In genomic region chr9:85055506-85056202, GRCh38 we compare ENCODE assay signal across 17 cellular contexts.
DNase-seq lines count a peak whose midpoint lies in the region; ATAC-seq and TF ChIP-seq lines count a peak whose summit lies in the region.
"Had no signal": no experiment of that assay in that cellular context is flagged by ENCODE, and none has a peak within 500 bp of the region (broad histone marks: within the 10 kb centered on the region; RNA-seq: fewer than 3 reads in every experiment).

No MANE protein-coding gene starts in this region.

- no peak overlapping the region for H3K27ac ChIP-seq in breast epithelium
- H3K27ac ChIP-seq: hepatocyte, psoas muscle, SK-N-MC had no signal

- peaks cover 27 to 30% of the 10 kb centered on the region in 2 donors for H3K27me3 Mint-ChIP-seq in natural killer cell treated with Interleukin-12 subunit alpha and Interleukin-12 subunit beta and Interleukin-15 and Interleukin-18, amount 100 ng/mL, for 72 hours
- H3K27me3 Mint-ChIP-seq in type B pancreatic cell: peaks cover 3% of the 10 kb centered on the region

- H3K4me1 Mint-ChIP-seq in natural killer cell treated with Interleukin-12 subunit alpha and Interleukin-12 subunit beta and Interleukin-15 and Interleukin-18, amount 100 ng/mL, for 72 hours (ENCODE audit: low read depth in 2 of 2): no peaks in the 10 kb centered on the region
- peaks cover 9% of the 10 kb centered on the region for H3K4me1 Mint-ChIP-seq in type B pancreatic cell (ENCODE audit: unreplicated experiment)

- no peak for TF ChIP-seq CTCF in breast epithelium (IDR thresholded peaks at IDR 0.05)
- no peak for TF ChIP-seq CTCF in type B pancreatic cell (conservative IDR thresholded peaks at IDR 0.05)

- H3K9me3 Mint-ChIP-seq in natural killer cell treated with Interleukin-12 subunit alpha and Interleukin-12 subunit beta and Interleukin-15 and Interleukin-18, amount 100 ng/mL, for 72 hours: no peaks in the 10 kb centered on the region
- peaks cover 15% of the 10 kb centered on the region for H3K9me3 Mint-ChIP-seq in type B pancreatic cell

- H3K36me3 ChIP-seq in breast epithelium: no peaks in the 10 kb centered on the region

- DNase-seq in natural killer cell treated with Interleukin-12 subunit alpha and Interleukin-12 subunit beta and Interleukin-15 and Interleukin-18, amount 100 ng/mL, for 72 hours (ENCODE audit: low spot score): no peak
- DNase-seq in breast epithelium (ENCODE audit: low spot score in 2 of 2) (no peak), type B pancreatic cell (ENCODE audit: extremely low spot score, unreplicated experiment) (no peak), CD1c-positive myeloid dendritic cell (ENCODE audit: extremely low spot score) (no peak)
- DNase-seq: activated CD8-positive, alpha-beta memory T cell treated with anti-CD3 and anti-CD28 coated beads for 24 hours; activated effector memory CD4-positive, alpha-beta T cell treated with anti-CD3 and anti-CD28 coated beads, Interleukin-2, amount 50 U/mL, for 16 hours; dermis blood vessel endothelial cell; KBM-7; NCI-H1417; NCI-H226; psoas muscle had no signal

- H3K9me3 ChIP-seq in breast epithelium: no peaks in the 10 kb centered on the region
- H3K9me3 ChIP-seq: psoas muscle had no signal

- H3K27me3 ChIP-seq in breast epithelium: no peaks in the 10 kb centered on the region
- H3K27me3 ChIP-seq: hepatocyte had no signal

- ATAC-seq in GM18511 (IDR thresholded peaks at IDR 0.05; ENCODE audit: unreplicated experiment): peak; percentile 76
- ATAC-seq in GM19468 (IDR thresholded peaks at IDR 0.05; ENCODE audit: extremely low read depth, unreplicated experiment): peak; percentile 24
- peak; percentile 65 for ATAC-seq in HG02763 (IDR thresholded peaks at IDR 0.05; ENCODE audit: unreplicated experiment)
- peak; percentile 69 for ATAC-seq in HG03439 (IDR thresholded peaks at IDR 0.05; ENCODE audit: unreplicated experiment)
- no peak for ATAC-seq in natural killer cell treated with Interleukin-12 subunit alpha and Interleukin-12 subunit beta and Interleukin-15 and Interleukin-18, amount 100 ng/mL, for 72 hours
- ATAC-seq: psoas muscle had no signal

- no peaks in the 10 kb centered on the region for H3K4me1 ChIP-seq in breast epithelium
- H3K4me1 ChIP-seq: psoas muscle had no signal

- no peak for TF ChIP-seq POLR2A in breast epithelium (IDR thresholded peaks at IDR 0.05)

- no peak overlapping the region for H3K4me3 Mint-ChIP-seq in natural killer cell treated with Interleukin-12 subunit alpha and Interleukin-12 subunit beta and Interleukin-15 and Interleukin-18, amount 100 ng/mL, for 72 hours
- H3K4me3 Mint-ChIP-seq in type B pancreatic cell: no peak overlapping the region

- intact Hi-C loops in breast epithelium (cut with DNase I; ENCODE audit: low total_unique reads): no loop called here

- H3K4me3 ChIP-seq in breast epithelium: no peak overlapping the region
- H3K4me3 ChIP-seq: hepatocyte, psoas muscle, SK-N-MC had no signal

- H3K27ac Mint-ChIP-seq in natural killer cell treated with Interleukin-12 subunit alpha and Interleukin-12 subunit beta and Interleukin-15 and Interleukin-18, amount 100 ng/mL, for 72 hours: no peak overlapping the region
- H3K27ac Mint-ChIP-seq in type B pancreatic cell: no peak overlapping the region

- H3K36me3 Mint-ChIP-seq in natural killer cell treated with Interleukin-12 subunit alpha and Interleukin-12 subunit beta and Interleukin-15 and Interleukin-18, amount 100 ng/mL, for 72 hours: no peaks in the 10 kb centered on the region
- no peaks in the 10 kb centered on the region for H3K36me3 Mint-ChIP-seq in type B pancreatic cell

Comparison
In these comparisons a context has a peak if more than half of its experiments do, and no peak if none do; other contexts are left out.
1. ATAC-seq: peak in GM18511 (single experiment), GM19468 (single experiment), HG02763 (single experiment) and HG03439 (single experiment); none in natural killer cell treated with Interleukin-12 subunit alpha and Interleukin-12 subunit beta and Interleukin-15 and Interleukin-18, amount 100 ng/mL, for 72 hours (0 of 2).